24 cellular contexts compared by ENCODE assay signal in genomic region chr5:28219539-28219938, GRCh38.
"Had no signal": no experiment of that assay in that cellular context is flagged by ENCODE, and none has a peak within 500 bp of the region (broad histone marks: within the 10 kb centered on the region; RNA-seq: fewer than 3 reads in every experiment).

No MANE protein-coding gene starts in this region.

- H3K9ac ChIP-seq: SK-N-SH had no signal

- DNase-seq: Kasumi-1, KG1, MV-4-11, NCI-H1092, NCI-H1105 treated with DMSO at 0.1 percent for 48 hours, NCI-H1417 treated with DMSO at 0.1 percent for 48 hours, NCI-H146, NCI-H1694 treated with DMSO at 0.1 percent for 48 hours, NCI-H1930, NCI-H2081, NCI-H2171, NCI-H226, NCI-H446, NCI-H510A, NCI-H524 treated with DMSO at 0.1 percent for 48 hours, NCI-H69, NCI-H774, PC-3, SHP77, SK-N-SH, SW 1271, T-cell had no signal

- ATAC-seq: Panc1, PC-3, T-cell had no signal

- H3K27ac ChIP-seq: RWPE1 had no signal

- H3K9me3 ChIP-seq: SK-N-SH had no signal

- H3K4me2 ChIP-seq: SK-N-SH had no signal
